ENCODE assay signal across 13 cellular contexts in the genomic region with DNA sequence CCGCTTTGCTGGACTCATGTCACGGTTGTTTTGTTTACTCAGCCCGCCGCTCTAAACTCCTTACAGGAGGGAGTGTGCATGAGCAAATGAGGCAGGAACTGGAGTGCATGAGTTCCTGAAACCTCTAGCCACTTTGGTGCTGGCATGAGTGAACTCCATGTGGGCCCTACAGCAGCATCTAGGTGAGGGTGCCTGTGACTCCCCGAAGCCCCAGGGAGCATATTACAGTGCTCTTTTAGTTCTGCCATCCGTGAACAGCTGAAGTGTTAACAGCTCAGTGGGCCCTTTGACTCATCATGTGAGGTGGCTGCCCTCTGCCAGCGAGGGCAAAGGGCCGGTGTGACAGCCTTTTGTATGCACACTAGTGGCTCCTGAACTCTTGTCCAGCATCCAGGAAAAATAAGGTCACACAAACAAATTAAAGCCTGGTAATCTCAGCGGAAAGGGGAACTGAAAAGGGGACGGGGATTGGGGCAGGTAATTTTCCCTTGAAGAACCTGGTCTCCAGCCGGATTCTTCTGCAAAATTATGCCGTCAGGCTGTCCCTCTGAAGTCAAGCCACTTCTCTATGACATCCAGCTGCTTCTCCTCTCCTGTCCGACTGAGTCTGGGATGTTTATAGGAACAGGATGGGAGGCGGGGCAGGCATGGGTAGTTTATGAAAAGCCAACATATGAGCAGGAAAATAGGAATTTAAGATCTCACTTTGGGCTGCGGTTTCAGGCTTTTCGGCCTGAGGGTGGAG.
DNase-seq lines count a peak whose midpoint lies in the region; ATAC-seq and TF ChIP-seq lines count a peak whose summit lies in the region.
"Had no signal": no experiment of that assay in that cellular context is flagged by ENCODE, and none has a peak within 500 bp of the region (broad histone marks: within the 10 kb centered on the region; RNA-seq: fewer than 3 reads in every experiment).

No MANE protein-coding gene starts in this region.

- CTCF ChIA-PET in activated naive CD4-positive, alpha-beta T cell treated with anti-CD3 and anti-CD28 coated beads for 36 hours (lab: Charles Lee): no interaction called here

- in situ Hi-C loops in Caki2 (cut with HindIII; ENCODE audit: low pct_unique_long_range_greater_than_20kb, low sequenced_read_pairs): no loop called here

- no peaks in the 10 kb centered on the region for H3K36me3 Mint-ChIP-seq in activated naive CD4-positive, alpha-beta T cell treated with anti-CD3 and anti-CD28 coated beads for 36 hours (ENCODE audit: low read depth)
- H3K36me3 Mint-ChIP-seq: naive thymus-derived CD8-positive, alpha-beta T cell; T-cell had no signal

- H3K36me3 ChIP-seq in WERI-Rb-1: no peaks in the 10 kb centered on the region
- H3K36me3 ChIP-seq: heart left ventricle, thoracic aorta had no signal

- H3K27ac Mint-ChIP-seq in activated naive CD4-positive, alpha-beta T cell treated with anti-CD3 and anti-CD28 coated beads for 36 hours: no peak overlapping the region
- H3K27ac Mint-ChIP-seq: naive thymus-derived CD8-positive, alpha-beta T cell; T-cell had no signal

- H3K27me3 Mint-ChIP-seq in activated naive CD4-positive, alpha-beta T cell treated with anti-CD3 and anti-CD28 coated beads for 36 hours (ENCODE audit: low read depth): no peaks in the 10 kb centered on the region
- H3K27me3 Mint-ChIP-seq: naive thymus-derived CD8-positive, alpha-beta T cell; T-cell had no signal

- DNase-seq in Caki2 (ENCODE audit: low read depth) (peak; percentile 84), LHCN-M2 (ENCODE audit: low read depth) (peak; percentile 86), dermis blood vessel endothelial cell (peak; percentile 59), myocyte (ENCODE audit: low read depth) (peak; percentile 61), WERI-Rb-1 (no peak), NCI-H2171 treated with DMSO at 0.1 percent for 48 hours (lab: John Stamatoyannopoulos, UW) (no peak)
- DNase-seq in activated naive CD4-positive, alpha-beta T cell treated with anti-CD3 and anti-CD28 coated beads for 36 hours: no peak
- DNase-seq: naive thymus-derived CD8-positive, alpha-beta T cell; T-cell had no signal

- H3K4me3 ChIP-seq in WERI-Rb-1 (ENCODE audit: low read depth, low read length): no peak overlapping the region
- H3K4me3 ChIP-seq: body of pancreas, heart left ventricle, thoracic aorta had no signal

- H3K9me3 Mint-ChIP-seq in activated naive CD4-positive, alpha-beta T cell treated with anti-CD3 and anti-CD28 coated beads for 36 hours: no peaks in the 10 kb centered on the region

- no peaks in the 10 kb centered on the region for H3K9me3 ChIP-seq in WERI-Rb-1 (ENCODE audit: severe bottlenecking)
- H3K9me3 ChIP-seq: body of pancreas, heart left ventricle, thoracic aorta had no signal

- no peak overlapping the region for H3K27ac ChIP-seq in WERI-Rb-1
- H3K27ac ChIP-seq: body of pancreas, heart left ventricle, thoracic aorta had no signal

- H3K4me1 Mint-ChIP-seq in activated naive CD4-positive, alpha-beta T cell treated with anti-CD3 and anti-CD28 coated beads for 36 hours (ENCODE audit: low read depth): no peaks in the 10 kb centered on the region
- H3K4me1 Mint-ChIP-seq: naive thymus-derived CD8-positive, alpha-beta T cell; T-cell had no signal

- no peaks in the 10 kb centered on the region for H3K27me3 ChIP-seq in WERI-Rb-1 (ENCODE audit: insufficient read depth, low read depth, severe bottlenecking)
- H3K27me3 ChIP-seq: body of pancreas, heart left ventricle had no signal

- H3K4me3 Mint-ChIP-seq in activated naive CD4-positive, alpha-beta T cell treated with anti-CD3 and anti-CD28 coated beads for 36 hours: no peak overlapping the region
- H3K4me3 Mint-ChIP-seq: naive thymus-derived CD8-positive, alpha-beta T cell; T-cell had no signal

- no peak for TF ChIP-seq CTCF in WERI-Rb-1 (IDR thresholded peaks at IDR 0.05; ENCODE audit: low read depth, low read length)

- no peak for ATAC-seq in GM21737 (IDR thresholded peaks at IDR 0.05; ENCODE audit: unreplicated experiment)
- ATAC-seq: body of pancreas; naive thymus-derived CD8-positive, alpha-beta T cell; T-cell had no signal

- intact Hi-C loops in activated naive CD4-positive, alpha-beta T cell treated with anti-CD3 and anti-CD28 coated beads for 36 hours (cut with micrococcal nuclease): no loop called here

Comparison
In these comparisons a context has a peak if more than half of its experiments do, and no peak if none do; other contexts are left out.
1. DNase-seq: peak in Caki2 (single experiment), LHCN-M2 (single experiment), dermis blood vessel endothelial cell (single experiment) and myocyte (single experiment); none in WERI-Rb-1 (single experiment), activated naive CD4-positive, alpha-beta T cell treated with anti-CD3 and anti-CD28 coated beads for 36 hours (single experiment) and NCI-H2171 treated with DMSO at 0.1 percent for 48 hours (single experiment).